22 cellular contexts compared by ENCODE assay signal in the genomic region with DNA sequence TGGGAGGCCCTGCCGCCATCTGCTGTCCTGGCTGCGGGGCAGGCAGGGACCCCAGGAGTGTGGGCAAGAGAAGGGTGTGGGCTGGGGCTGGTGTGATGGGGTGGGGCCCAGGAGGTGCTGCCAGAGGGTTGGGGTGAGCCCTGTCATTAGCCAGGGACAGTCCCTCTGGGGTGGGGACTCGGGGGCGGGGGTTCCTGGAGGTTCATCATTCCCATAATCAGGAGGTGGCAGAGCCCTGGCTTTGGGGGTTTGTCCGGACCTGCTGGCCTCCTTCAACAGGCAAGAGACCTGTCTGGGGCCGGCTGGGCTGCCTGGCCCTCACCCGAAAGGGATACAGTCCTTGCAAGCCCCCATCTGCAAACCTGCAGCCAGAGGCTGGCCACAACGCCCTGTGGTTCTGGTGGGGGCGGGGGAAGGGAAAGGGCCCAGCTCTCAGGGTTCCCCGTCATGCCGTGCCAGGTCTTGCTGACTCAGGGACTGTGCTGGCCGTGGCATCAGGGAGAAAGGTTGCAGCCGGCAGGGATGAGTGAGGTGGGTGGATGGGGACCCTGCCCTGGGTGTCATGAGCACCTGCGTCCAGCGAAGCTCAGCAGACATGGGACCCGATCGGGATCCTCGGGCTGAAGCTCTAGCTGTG.
DNase-seq lines count a peak whose midpoint lies in the region; ATAC-seq and TF ChIP-seq lines count a peak whose summit lies in the region.
"Had no signal": no experiment of that assay in that cellular context is flagged by ENCODE, and none has a peak within 500 bp of the region (broad histone marks: within the 10 kb centered on the region; RNA-seq: fewer than 3 reads in every experiment).

No MANE protein-coding gene starts in this region.

- intact Hi-C loops in right lobe of liver (cut with DNase I) (no loop called here), sciatic nerve (cut with DNase I) (no loop called here)

- no peak overlapping the region for H3K4me3 Mint-ChIP-seq in activated CD8-positive, alpha-beta memory T cell treated with anti-CD3 and anti-CD28 coated beads, Interleukin-2, amount 10 ng/mL, durations not matched to agents 7 days and 5 days
- H3K4me3 Mint-ChIP-seq: activated T-helper 17 cell treated with anti-CD3 and anti-CD28 coated beads, Interleukin-2, amount 50 U/mL, for 72 hours; central memory CD8-positive, alpha-beta T cell; naive thymus-derived CD8-positive, alpha-beta T cell; type B pancreatic cell had no signal

- no peak for TF ChIP-seq POLR2A in right lobe of liver (IDR thresholded peaks at IDR 0.05)

- no peak overlapping the region for H3K4me3 ChIP-seq in H7 (ENCODE audit: insufficient read depth, low read depth, low read length)
- no peak overlapping the region for H3K4me3 ChIP-seq in right lobe of liver
- H3K4me3 ChIP-seq: HAP-1, Peyer's patch, SJCRH30 had no signal

- H3K36me3 ChIP-seq in H7 (replicated peaks; ENCODE audit: control insufficient read depth, insufficient read depth, low read length) (no peaks in the 10 kb centered on the region), right lobe of liver (no peaks in the 10 kb centered on the region)
- H3K36me3 ChIP-seq: BE2C, HAP-1, Peyer's patch, SJCRH30 had no signal

- 59% methylated on average over 5 of the region's 18 CpGs for WGBS in right lobe of liver (ENCODE audit: insufficient coverage, low coverage, low lambda C conversion rate, missing lambda C conversion rate)

- CTCF ChIA-PET in activated CD8-positive, alpha-beta memory T cell treated with anti-CD3 and anti-CD28 coated beads, Interleukin-2, amount 10 ng/mL, durations not matched to agents 7 days and 5 days (lab: Charles Lee), result no interaction called here

- H3K4me1 ChIP-seq in right lobe of liver, result no peaks in the 10 kb centered on the region
- H3K4me1 ChIP-seq: BE2C, HAP-1, Peyer's patch, SJCRH30 had no signal

- no peak overlapping the region for H3K27ac Mint-ChIP-seq in activated CD8-positive, alpha-beta memory T cell treated with anti-CD3 and anti-CD28 coated beads, Interleukin-2, amount 10 ng/mL, durations not matched to agents 7 days and 5 days
- H3K27ac Mint-ChIP-seq: activated T-helper 17 cell treated with anti-CD3 and anti-CD28 coated beads, Interleukin-2, amount 50 U/mL, for 72 hours; type B pancreatic cell had no signal

- no peaks in the 10 kb centered on the region for H3K36me3 Mint-ChIP-seq in activated CD8-positive, alpha-beta memory T cell treated with anti-CD3 and anti-CD28 coated beads, Interleukin-2, amount 10 ng/mL, durations not matched to agents 7 days and 5 days
- H3K36me3 Mint-ChIP-seq: naive thymus-derived CD8-positive, alpha-beta T cell; type B pancreatic cell had no signal

- peak; percentile 41 for DNase-seq in activated CD8-positive, alpha-beta memory T cell treated with anti-CD3 and anti-CD28 coated beads for 24 hours
- no peak for DNase-seq in activated CD8-positive, alpha-beta memory T cell treated with anti-CD3 and anti-CD28 coated beads, Interleukin-2, amount 10 ng/mL, durations not matched to agents 7 days and 5 days
- peak; percentile 51 for DNase-seq in H7
- peak in 2 of 3 donors; percentile 31 to 55 for DNase-seq in right lobe of liver
- DNase-seq in sciatic nerve (ENCODE audit: low spot score), result peak; percentile 42
- DNase-seq in NCI-H2029 treated with DMSO at 0.1 percent for 48 hours (lab: John Stamatoyannopoulos, UW), result no peak
- no peak for DNase-seq in dermis blood vessel endothelial cell
- no peak for DNase-seq in effector CD8-positive, alpha-beta T cell (lab: John Stamatoyannopoulos, UW)
- DNase-seq: BE2C, DMS53, GF-D8, NCI-H1694 treated with DMSO at 0.1 percent for 48 hours, NCI-H526, Peyer's patch, SJCRH30, T-helper 1 cell had no signal

- H3K9me3 ChIP-seq in right lobe of liver, result no peaks in the 10 kb centered on the region
- H3K9me3 ChIP-seq: BE2C, HAP-1, Peyer's patch, SJCRH30 had no signal

- TF ChIP-seq CTCF in right lobe of liver (IDR thresholded peaks at IDR 0.05), result no peak

- no peaks in the 10 kb centered on the region for H3K27me3 ChIP-seq in H7 (ENCODE audit: control insufficient read depth, insufficient read depth, low read length)
- no peaks in the 10 kb centered on the region for H3K27me3 ChIP-seq in right lobe of liver
- H3K27me3 ChIP-seq: Peyer's patch, SJCRH30 had no signal

- no peaks in the 10 kb centered on the region for H3K9me3 Mint-ChIP-seq in activated CD8-positive, alpha-beta memory T cell treated with anti-CD3 and anti-CD28 coated beads, Interleukin-2, amount 10 ng/mL, durations not matched to agents 7 days and 5 days (ENCODE audit: low read depth)
- H3K9me3 Mint-ChIP-seq: activated T-helper 17 cell treated with anti-CD3 and anti-CD28 coated beads, Interleukin-2, amount 50 U/mL, for 72 hours; central memory CD8-positive, alpha-beta T cell; naive thymus-derived CD8-positive, alpha-beta T cell; type B pancreatic cell had no signal

- H3K27me3 Mint-ChIP-seq in activated CD8-positive, alpha-beta memory T cell treated with anti-CD3 and anti-CD28 coated beads, Interleukin-2, amount 10 ng/mL, durations not matched to agents 7 days and 5 days, result peaks cover 10% of the 10 kb centered on the region

- no peak overlapping the region for H3K27ac ChIP-seq in right lobe of liver
- H3K27ac ChIP-seq: KMS-11, Peyer's patch, SJCRH30 had no signal

- no peak for ATAC-seq in activated CD8-positive, alpha-beta memory T cell treated with anti-CD3 and anti-CD28 coated beads, Interleukin-2, amount 10 ng/mL, durations not matched to agents 7 days and 5 days
- ATAC-seq in right lobe of liver, result no peak
- ATAC-seq in sciatic nerve, result no peak
- ATAC-seq: activated T-helper 17 cell treated with anti-CD3 and anti-CD28 coated beads, Interleukin-2, amount 50 U/mL, for 72 hours; naive thymus-derived CD8-positive, alpha-beta T cell had no signal

- H3K4me1 Mint-ChIP-seq in activated CD8-positive, alpha-beta memory T cell treated with anti-CD3 and anti-CD28 coated beads, Interleukin-2, amount 10 ng/mL, durations not matched to agents 7 days and 5 days, result no peaks in the 10 kb centered on the region
- H3K4me1 Mint-ChIP-seq: activated T-helper 17 cell treated with anti-CD3 and anti-CD28 coated beads, Interleukin-2, amount 50 U/mL, for 72 hours; central memory CD8-positive, alpha-beta T cell had no signal

Comparison
In these comparisons a context has a peak if more than half of its experiments do, and no peak if none do; other contexts are left out.
1. DNase-seq: peak in activated CD8-positive, alpha-beta memory T cell treated with anti-CD3 and anti-CD28 coated beads for 24 hours (single experiment), H7 (single experiment), right lobe of liver (2 of 3) and sciatic nerve (single experiment); none in activated CD8-positive, alpha-beta memory T cell treated with anti-CD3 and anti-CD28 coated beads, Interleukin-2, amount 10 ng/mL, durations not matched to agents 7 days and 5 days (single experiment), NCI-H2029 treated with DMSO at 0.1 percent for 48 hours (single experiment), dermis blood vessel endothelial cell (single experiment) and effector CD8-positive, alpha-beta T cell (single experiment).